ENCODE assay signal across 9 cellular contexts in the genomic region with DNA sequence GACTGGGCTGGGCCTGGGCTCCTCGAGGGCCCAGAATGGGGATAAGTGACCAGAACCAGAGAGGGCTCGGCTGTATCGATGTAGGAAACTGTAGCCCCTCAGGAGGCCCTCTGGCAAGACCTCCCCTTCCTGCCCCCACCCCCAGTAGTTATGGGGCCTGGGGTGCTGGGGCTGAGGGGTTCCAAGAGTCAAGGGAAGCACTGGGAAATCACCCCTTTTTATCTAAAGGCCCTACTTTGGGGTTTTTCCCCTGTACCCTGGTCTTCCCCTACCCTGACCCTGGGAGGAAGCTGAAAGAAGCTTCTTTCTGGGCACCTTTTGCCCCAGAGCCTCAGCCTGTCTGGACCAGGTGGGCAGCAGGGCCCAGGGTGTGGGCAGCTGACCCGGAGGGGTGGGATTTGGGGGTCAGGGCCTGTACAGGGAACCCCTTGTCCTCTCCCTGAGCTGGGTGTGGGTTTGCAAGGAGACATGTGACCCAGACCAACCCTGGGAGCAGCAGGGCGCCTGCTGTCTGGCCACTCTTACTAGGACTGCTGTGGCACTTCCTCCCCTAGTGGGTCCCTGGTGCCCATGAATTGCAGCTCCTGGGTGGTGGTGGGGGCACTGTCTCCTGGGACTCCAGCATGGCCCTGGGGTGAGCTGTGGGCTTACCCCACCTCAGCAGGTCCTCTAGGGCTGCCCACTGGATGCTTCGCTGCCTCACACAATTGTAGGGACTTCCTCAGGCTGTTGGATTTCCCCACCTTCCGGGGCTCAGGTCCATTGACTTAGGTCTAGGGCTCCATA. TPM values are rescaled to one million over a fixed set of nuclear protein-coding genes. Genes with fewer than 3 reads are reported as not detected.
DNase-seq lines count a peak whose midpoint lies in the region; ATAC-seq and TF ChIP-seq lines count a peak whose summit lies in the region.
"Had no signal": no experiment of that assay in that cellular context is flagged by ENCODE, and none has a peak within 500 bp of the region (broad histone marks: within the 10 kb centered on the region; RNA-seq: fewer than 3 reads in every experiment).

No MANE protein-coding gene starts in this region.

- H2AFZ ChIP-seq in HCT116 (ENCODE audit: low read depth, low read length, poor library complexity, severe bottlenecking) = no peak overlapping the region

- peaks cover 0 to 3% of the 10 kb centered on the region in 2 donors for H3K27me3 Mint-ChIP-seq in CD4-positive, alpha-beta memory T cell
- peaks cover 57% of the 10 kb centered on the region for H3K27me3 Mint-ChIP-seq in activated naive CD8-positive, alpha-beta T cell treated with anti-CD3 and anti-CD28 coated beads for 36 hours

- CTCF ChIA-PET in CD4-positive, alpha-beta memory T cell (lab: Charles Lee; ENCODE audit: partially characterized antibody) = interaction anchor here (1.0 to 1.4 kb wide), 4 partner anchors 9 to 55 kb away, joined by 3 to 4 read pairs (median 4); no protein-coding TSS in a partner anchor
- CTCF ChIA-PET in HCT116 (lab: Charles Lee) = no interaction called here

- no peaks in the 10 kb centered on the region for H3K9me2 ChIP-seq in HCT116 (ENCODE audit: insufficient read depth)

- peak in 2 of 5 donors; percentile 37 to 63 for DNase-seq in CD4-positive, alpha-beta memory T cell
- DNase-seq in HCT116 (ENCODE audit: low read depth, low spot score) (no peak), NK-92 (lab: John Stamatoyannopoulos, UW; ENCODE audit: unreplicated experiment) (no peak)
- DNase-seq in activated naive CD8-positive, alpha-beta T cell treated with anti-CD3 and anti-CD28 coated beads for 36 hours = no peak

- H3K36me3 ChIP-seq in CD4-positive, alpha-beta memory T cell (ENCODE audit: insufficient read depth, low read length) = no peaks in the 10 kb centered on the region
- H3K36me3 ChIP-seq in HCT116 (ENCODE audit: control insufficient read depth in 1 of 2, insufficient read depth in 2 of 2, low read length in 2 of 2) = no peaks in the 10 kb centered on the region
- no peaks in the 10 kb centered on the region for H3K36me3 ChIP-seq in mucosa of rectum (ENCODE audit: control insufficient read depth in 2 of 2, insufficient read depth in 2 of 2, low read length in 2 of 2)

- H3K4me3 Mint-ChIP-seq in CD4-positive, alpha-beta memory T cell = peak overlapping the region; percentile 84 to 97 (median 94)
- peak overlapping the region; percentile 84 for H3K4me3 Mint-ChIP-seq in activated naive CD8-positive, alpha-beta T cell treated with anti-CD3 and anti-CD28 coated beads for 36 hours

- H3K4me3 ChIP-seq in CD4-positive, alpha-beta memory T cell (ENCODE audit: low read length in 2 of 2) = peak overlapping the region in 1 of 2 donors; percentile 19
- peak overlapping the region; percentile 19 to 84; a peak in 2 of 4 replicates for H3K4me3 ChIP-seq in HCT116 (replicated peaks in 1 of 2; ENCODE audit: low read depth in 1 of 2, low read length in 2 of 2)
- H3K4me3 ChIP-seq in mucosa of rectum (ENCODE audit: low read length in 2 of 2) = peak overlapping the region; percentile 42 to 54

- TF ChIP-seq RAD21 in HCT116 (IDR thresholded peaks at IDR 0.05; ENCODE audit: low read depth) = no peak

- H3K4me1 ChIP-seq in CD4-positive, alpha-beta memory T cell (ENCODE audit: insufficient read depth, low read length) = peaks cover 32% of the 10 kb centered on the region
- H3K4me1 ChIP-seq in HCT116 (ENCODE audit: control insufficient read depth in 1 of 2, insufficient read depth in 2 of 2, low read length in 2 of 2) (peaks cover 10 to 22% of the 10 kb centered on the region in 2 experiments; a peak in 3 of 4 replicates), mucosa of rectum (ENCODE audit: control insufficient read depth in 2 of 2, insufficient read depth in 2 of 2, low read length in 2 of 2) (peaks cover 19 to 22% of the 10 kb centered on the region in 2 donors)

- no peak for TF ChIP-seq CTCF in HCT116 (IDR thresholded peaks at IDR 0.05 in 2 of 3, conservative IDR thresholded peaks at IDR 0.05 in 1 of 3; ENCODE audit: borderline replicate concordance in 1 of 3, insufficient read depth in 1 of 3, low read depth in 2 of 3, low read length in 2 of 3)

- no peaks in the 10 kb centered on the region for H3K79me2 ChIP-seq in HCT116 (ENCODE audit: insufficient read depth, low read length)

- RAD21 ChIA-PET in HCT116 (lab: Charles Lee; ENCODE audit: low non-redundant PET in 1 of 2, low total read pairs in 2 of 2, uncharacterized antibody in 2 of 2, unreplicated experiment in 2 of 2) = no interaction called here

- peak overlapping the region; percentile 60 for H3K27ac ChIP-seq in CD4-positive, alpha-beta memory T cell (ENCODE audit: low read depth, low read length)
- H3K27ac ChIP-seq in HCT116 (ENCODE audit: low read depth, low read length) = no peak overlapping the region
- peak overlapping the region; percentile 61 to 77 for H3K27ac ChIP-seq in mucosa of rectum (ENCODE audit: low read depth in 2 of 2, low read length in 2 of 2)

- peaks cover 15 to 45% (median 32%) of the 10 kb centered on the region in 4 donors for H3K4me1 Mint-ChIP-seq in CD4-positive, alpha-beta memory T cell
- H3K4me1 Mint-ChIP-seq in activated naive CD8-positive, alpha-beta T cell treated with anti-CD3 and anti-CD28 coated beads for 36 hours = peaks cover 27% of the 10 kb centered on the region

- BruUV-seq in HCT116 (replicated peaks; lab: Mats Ljungman, UMichigan) = no TSS peak

- H3K27me3 ChIP-seq in CD4-positive, alpha-beta memory T cell (ENCODE audit: insufficient read depth, low read length) = no peaks in the 10 kb centered on the region
- no peaks in the 10 kb centered on the region for H3K27me3 ChIP-seq in HCT116 (ENCODE audit: insufficient read depth, low read length)
- no peaks in the 10 kb centered on the region for H3K27me3 ChIP-seq in mucosa of rectum (ENCODE audit: control insufficient read depth in 2 of 2, insufficient read depth in 2 of 2, low read length in 2 of 2)

- peak overlapping the region in 6 of 7 donors; percentile 41 to 83 (median 70) for H3K27ac Mint-ChIP-seq in CD4-positive, alpha-beta memory T cell
- no peak overlapping the region for H3K27ac Mint-ChIP-seq in activated naive CD8-positive, alpha-beta T cell treated with anti-CD3 and anti-CD28 coated beads for 36 hours

- no peaks in the 10 kb centered on the region for H4K20me1 ChIP-seq in HCT116 (ENCODE audit: insufficient read depth)

- no peak for ATAC-seq in HCT116
- ATAC-seq in GM18861 (IDR thresholded peaks at IDR 0.05; ENCODE audit: unreplicated experiment) = no peak
- ATAC-seq in HG03159 (IDR thresholded peaks at IDR 0.05; ENCODE audit: unreplicated experiment) = no peak
- no peak for ATAC-seq in HG02852 (IDR thresholded peaks at IDR 0.05; ENCODE audit: unreplicated experiment)

- H3K4me2 ChIP-seq in HCT116 (ENCODE audit: low read length) = peak overlapping the region; percentile 99

- H3K36me3 Mint-ChIP-seq in CD4-positive, alpha-beta memory T cell = peaks cover 0 to 4% of the 10 kb centered on the region in 2 donors
- peaks cover 1% of the 10 kb centered on the region for H3K36me3 Mint-ChIP-seq in activated naive CD8-positive, alpha-beta T cell treated with anti-CD3 and anti-CD28 coated beads for 36 hours

- no peak for TF ChIP-seq POLR2A in HCT116 (IDR thresholded peaks at IDR 0.05; ENCODE audit: borderline replicate concordance, extremely low read depth, insufficient read depth, insufficient read length)

- intact Hi-C loops in CD4-positive, alpha-beta memory T cell (cut with micrococcal nuclease) = no loop called here
- intact Hi-C loops in HCT116 (cut with micrococcal nuclease) = no loop called here

- H3K9ac ChIP-seq in HCT116 (ENCODE audit: low read length) = no peak overlapping the region
- H3K9ac ChIP-seq in mucosa of rectum (ENCODE audit: low read depth in 1 of 2, low read length in 2 of 2) = peak overlapping the region in 1 of 2 donors; percentile 26

- H3K9me3 Mint-ChIP-seq in CD4-positive, alpha-beta memory T cell = no peaks in the 10 kb centered on the region
- no peaks in the 10 kb centered on the region for H3K9me3 Mint-ChIP-seq in activated naive CD8-positive, alpha-beta T cell treated with anti-CD3 and anti-CD28 coated beads for 36 hours

- POLR2A ChIA-PET in CD4-positive, alpha-beta memory T cell (lab: Charles Lee; ENCODE audit: partially characterized antibody) = interaction anchor here (0.9 to 2.0 kb wide), 4 partner anchors 9 to 116 kb away, joined by 3 to 8 read pairs (median 4); partner anchors contain the start of gene TNPO3
- POLR2A ChIA-PET in HCT116 (lab: Charles Lee) = no interaction called here

- H3K9me3 ChIP-seq in CD4-positive, alpha-beta memory T cell (ENCODE audit: control insufficient read depth in 1 of 2, low read length in 2 of 2) = no peaks in the 10 kb centered on the region
- H3K9me3 ChIP-seq in HCT116 (ENCODE audit: control insufficient read depth in 1 of 2, insufficient read depth in 1 of 2, low read depth in 1 of 2, low read length in 2 of 2) = no peaks in the 10 kb centered on the region
- no peaks in the 10 kb centered on the region for H3K9me3 ChIP-seq in mucosa of rectum (ENCODE audit: control insufficient read depth in 2 of 2, low read length in 2 of 2)

TF ChIP-seq in HCT116, 20 proteins besides CTCF, POLR2A, EP300 and RAD21 (continues in another document):
- TF ChIP-seq, protein P1, sequence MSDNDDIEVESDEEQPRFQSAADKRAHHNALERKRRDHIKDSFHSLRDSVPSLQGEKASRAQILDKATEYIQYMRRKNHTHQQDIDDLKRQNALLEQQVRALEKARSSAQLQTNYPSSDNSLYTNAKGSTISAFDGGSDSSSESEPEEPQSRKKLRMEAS (IDR thresholded peaks at IDR 0.05) = no peak

RNA-seq across cellular contexts. Expression of gene IRF5, which starts 1.5 kb away (rescaled TPM):
- 1 to 10 TPM; 7.2 to 9.1 TPM for total RNA-seq in CD4-positive, alpha-beta memory T cell
- polyA plus RNA-seq in CD4-positive, alpha-beta memory T cell = 10 to 100 TPM; 14.4 to 27.8 TPM
- total RNA-seq in HCT116 (2021; ENCODE audit: unreplicated experiment) = 16.5 TPM
- 13.0 and 13.4 TPM in 2 replicates for polyA plus RNA-seq in HCT116 (2012)
- 1 to 10 TPM; 3.8 to 4.0 TPM for total RNA-seq in activated naive CD8-positive, alpha-beta T cell treated with anti-CD3 and anti-CD28 coated beads for 36 hours

RNA-seq across cellular contexts. Expression of gene KCP, which starts 28.8 kb away (rescaled TPM):
- under 1 TPM; 0.39 to 0.55 TPM for total RNA-seq in CD4-positive, alpha-beta memory T cell
- polyA plus RNA-seq in CD4-positive, alpha-beta memory T cell = not detected
- total RNA-seq in HCT116 (2021; ENCODE audit: unreplicated experiment) = 1.6 TPM
- 0.79 and 1.2 TPM in 2 replicates for polyA plus RNA-seq in HCT116 (2012)
- total RNA-seq in activated naive CD8-positive, alpha-beta T cell treated with anti-CD3 and anti-CD28 coated beads for 36 hours = under 1 TPM; 0.10 to 0.14 TPM
- total RNA-seq: M059J had no signal
